ENCODE assay signal across 12 cellular contexts in genomic region chr15:90060797-90061196, GRCh38. TPM values are rescaled to one million over a fixed set of nuclear protein-coding genes. Genes with fewer than 3 reads are reported as not detected.
DNase-seq lines count a peak whose midpoint lies in the region; ATAC-seq, FAIRE-seq and TF ChIP-seq lines count a peak whose summit lies in the region.
"Had no signal": no experiment of that assay in that cellular context is flagged by ENCODE, and none has a peak within 500 bp of the region (broad histone marks: within the 10 kb centered on the region; RNA-seq: fewer than 3 reads in every experiment).

No MANE protein-coding gene starts in this region.

- H3K4me3 ChIP-seq in KMS-11 (IDR thresholded peaks at IDR 0.05; ENCODE audit: insufficient read depth, low read depth, low read length) (no peak overlapping the region), H1 (ENCODE audit: extremely low read depth in 1 of 4, insufficient read depth in 2 of 4, low read depth in 3 of 4, low read length in 4 of 4) (no peak overlapping the region), psoas muscle (no peak overlapping the region)

- DNase-seq in NCI-H2029 treated with DMSO at 0.1 percent for 48 hours (lab: John Stamatoyannopoulos, UW) (peak; percentile 2), NCI-H2029 (lab: John Stamatoyannopoulos, UW) (no peak), H1 (ENCODE audit: low read depth in 1 of 2, low spot score in 2 of 2) (no peak), psoas muscle (no peak), GF-D8 (lab: John Stamatoyannopoulos, UW) (no peak)
- DNase-seq in stimulated activated CD4-positive, alpha-beta T cell treated with anti-CD3 and anti-CD28 coated beads, Interleukin-2, amount 100 ng/mL, for 48 hours: no peak
- DNase-seq: activated T-cell treated with anti-CD3 and anti-CD28 coated beads, Interleukin-2, amount 50 U/mL, for 48 hours; brain microvascular endothelial cell; DND-41; NCI-H2227 treated with DMSO at 0.1 percent for 48 hours had no signal

- TF ChIP-seq RAD21 in H1 (IDR thresholded peaks at IDR 0.05 in 1 of 2, conservative IDR thresholded peaks at IDR 0.05 in 1 of 2; ENCODE audit: low read depth in 2 of 2, low read length in 2 of 2): no peak

- H3K9ac ChIP-seq in KMS-11 (no peak overlapping the region), H1 (replicated peaks in 1 of 4; ENCODE audit: extremely low read depth in 1 of 4, low read depth in 3 of 4, low read length in 3 of 4) (no peak overlapping the region)

- H3K4ac ChIP-seq in H1 (replicated peaks; ENCODE audit: insufficient read length, low read depth, low read length): no peak overlapping the region

- H3K4me2 ChIP-seq in KMS-11 (peak overlapping the region; percentile 17; the same call in 1 of the 2 replicates), H1 (ENCODE audit: insufficient read depth in 1 of 2, low read depth in 2 of 2, low read length in 2 of 2) (no peak overlapping the region)

- H3K79me2 ChIP-seq in KMS-11 (ENCODE audit: insufficient read depth, low read depth) (peaks cover 6% of the 10 kb centered on the region; the same call in 1 of the 2 replicates), H1 (ENCODE audit: control insufficient read depth in 1 of 2, insufficient read depth in 2 of 2, low read length in 2 of 2) (no peaks in the 10 kb centered on the region)

- H3K4me1 ChIP-seq in KMS-11 (ENCODE audit: low read depth, poor library complexity, severe bottlenecking): peaks cover 53% of the 10 kb centered on the region
- H3K4me1 ChIP-seq in H1 (replicated peaks in 1 of 4; ENCODE audit: control insufficient read depth in 3 of 4, insufficient read depth in 4 of 4, low read length in 3 of 4): peaks cover 8 to 55% (median 43%) of the 10 kb centered on the region in 4 experiments
- peaks cover 50% of the 10 kb centered on the region for H3K4me1 ChIP-seq in psoas muscle

- intact Hi-C loops in psoas muscle (cut with DNase I): no loop called here

- no peak for FAIRE-seq in H1 (lab: Jason Lieb, UNC)

- H2BK120ac ChIP-seq in H1 (replicated peaks; ENCODE audit: low read depth, low read length): peak overlapping the region; percentile 82

- H4K91ac ChIP-seq in H1 (replicated peaks; ENCODE audit: insufficient read length, low read length): peak overlapping the region; percentile 83

- H2BK5ac ChIP-seq in H1 (ENCODE audit: low read depth, low read length): 0 out of 2 replicates have a peak overlapping the region, but pooled peaks have one; percentile 76

- no peaks in the 10 kb centered on the region; a peak in 1 of 4 replicates for H3K9me3 ChIP-seq in H1 (ENCODE audit: insufficient read depth in 2 of 2, low read depth in 1 of 2, low read length in 1 of 2)
- H3K9me3 ChIP-seq in psoas muscle: no peaks in the 10 kb centered on the region

- H2AFZ ChIP-seq in KMS-11 (ENCODE audit: low read depth) (no peak overlapping the region), H1 (ENCODE audit: low read length) (no peak overlapping the region)

- H3K27ac ChIP-seq in KMS-11: peak overlapping the region; percentile 38; the same call in 1 of the 2 replicates
- H3K27ac ChIP-seq in H1 (ENCODE audit: low read depth, low read length): no peak overlapping the region
- H3K27ac ChIP-seq in psoas muscle: no peak overlapping the region
- H3K27ac ChIP-seq: brain microvascular endothelial cell had no signal

- no peak overlapping the region for H4K5ac ChIP-seq in H1 (ENCODE audit: insufficient read length, low read depth, low read length)

- H3K23me2 ChIP-seq in H1 (ENCODE audit: low read depth, low read length): no peaks in the 10 kb centered on the region

- H4K20me1 ChIP-seq in KMS-11 (ENCODE audit: insufficient read depth) (no peaks in the 10 kb centered on the region), H1 (replicated peaks in 1 of 2; ENCODE audit: control insufficient read depth in 1 of 2, insufficient read depth in 2 of 2, low read length in 2 of 2) (no peaks in the 10 kb centered on the region)

- H3K27me3 ChIP-seq in KMS-11 (ENCODE audit: insufficient read depth, low read depth) (no peaks in the 10 kb centered on the region), H1 (replicated peaks in 1 of 4; ENCODE audit: control insufficient read depth in 3 of 4, extremely low read depth in 1 of 4, insufficient read depth in 3 of 4, low read length in 3 of 4) (no peaks in the 10 kb centered on the region), psoas muscle (ENCODE audit: insufficient read depth in 3 of 3, low read length in 2 of 3) (no peaks in the 10 kb centered on the region)
- H3K27me3 ChIP-seq: brain microvascular endothelial cell had no signal

- ATAC-seq in psoas muscle (peak in 3 of 4 donors; percentile 28 to 56 (median 39)), HG03460 (IDR thresholded peaks at IDR 0.05; ENCODE audit: unreplicated experiment) (no peak)

- no peak overlapping the region for H3K23ac ChIP-seq in H1 (ENCODE audit: insufficient read length)

- peak overlapping the region; percentile 43; the same call in 1 of the 2 replicates for H2AK5ac ChIP-seq in H1 (ENCODE audit: low read depth, low read length)

- no peak overlapping the region for H3K56ac ChIP-seq in H1 (replicated peaks; ENCODE audit: insufficient read length, low read depth, low read length)

- WGBS in H1 (ENCODE audit: extremely low coverage in 1 of 2, insufficient coverage in 1 of 2, insufficient read length in 1 of 2, insufficient replicate concordance in 2 of 2, low coverage in 1 of 2, low lambda C conversion rate in 2 of 2, missing lambda C conversion rate in 1 of 2), 2 experiments: 89% methylated on average over 3 of the region's 3 CpGs; no CpG with 5 or more reads in 1 of the 2 experiments
- 50 to 78% (median 53%) methylated on average over 3 of the region's 3 CpGs for WGBS in psoas muscle, 3 donors

- TF ChIP-seq CTCF in KMS-11 (conservative IDR thresholded peaks at IDR 0.05; ENCODE audit: low read depth, low read length) (no peak), H1 (IDR thresholded peaks at IDR 0.05; ENCODE audit: control extremely low read depth in 1 of 3, insufficient read depth in 1 of 3, low read depth in 1 of 3, low read length in 3 of 3) (no peak), psoas muscle (IDR thresholded peaks at IDR 0.05) (no peak)

- no peak overlapping the region for H2BK15ac ChIP-seq in H1 (ENCODE audit: low read length)

- H2BK12ac ChIP-seq in H1 (ENCODE audit: low read depth, low read length): peak overlapping the region; percentile 98; the same call in 1 of the 2 replicates

- H2BK20ac ChIP-seq in H1 (ENCODE audit: low read length): peak overlapping the region; percentile 82; the same call in 1 of the 2 replicates

- CTCF ChIA-PET in H1 (lab: Charles Lee; ENCODE audit: partially characterized antibody): interaction anchor here (1.0 to 1.7 kb wide), 4 partner anchors 10 to 173 kb away, joined by 3 to 4 read pairs (median 4); no protein-coding TSS in a partner anchor

- peak overlapping the region; percentile 44; the same call in 1 of the 2 replicates for H3K18ac ChIP-seq in H1 (ENCODE audit: extremely low read depth, low read length)

- H3K36me3 ChIP-seq in KMS-11 (ENCODE audit: insufficient read depth): no peaks in the 10 kb centered on the region
- H3K36me3 ChIP-seq in H1 (ENCODE audit: control insufficient read depth in 2 of 4, insufficient read depth in 4 of 4, low read length in 3 of 4): no peaks in the 10 kb centered on the region
- H3K36me3 ChIP-seq in psoas muscle (ENCODE audit: insufficient read depth in 1 of 2, low read depth in 1 of 2): no peaks in the 10 kb centered on the region
- H3K36me3 ChIP-seq: brain microvascular endothelial cell had no signal

- H3K14ac ChIP-seq in H1 (ENCODE audit: insufficient read length): no peak overlapping the region

- H3K79me1 ChIP-seq in H1 (ENCODE audit: low read depth, low read length): peaks cover 8% of the 10 kb centered on the region; the same call in 1 of the 2 replicates

- POLR2A ChIA-PET in H1 (lab: Charles Lee; ENCODE audit: partially characterized antibody): interaction anchor here (1.0 to 4.8 kb wide), 3 partner anchors 11 to 167 kb away, joined by 3 to 29 read pairs (median 6); partner anchors contain the start of genes AP3S2 and ZNF710

- H4K8ac ChIP-seq in H1 (ENCODE audit: extremely low read depth, insufficient read depth, low read length): no peak overlapping the region

- TF ChIP-seq POLR2A in H1 (IDR thresholded peaks at IDR 0.05; ENCODE audit: control extremely low read depth in 1 of 2, low read depth in 2 of 2, low read length in 2 of 2): no peak

- no peak for TF ChIP-seq EP300 in H1 (IDR thresholded peaks at IDR 0.05; ENCODE audit: borderline replicate concordance in 1 of 2, low read depth in 2 of 2, low read length in 2 of 2)

TF ChIP-seq in H1, 55 proteins besides CTCF, POLR2A, EP300 and RAD21:
- no peak for TF ChIP-seq CBX8 (IDR thresholded peaks at IDR 0.05; ENCODE audit: borderline replicate concordance, low read depth, low read length)
- no peak for TF ChIP-seq TAF7 (optimal IDR thresholded peaks at IDR 0.05; ENCODE audit: borderline replicate concordance, low read depth, low read length)
- TF ChIP-seq POU5F1 (IDR thresholded peaks at IDR 0.05; ENCODE audit: low read depth, low read length): no peak
- no peak for TF ChIP-seq NRF1 (IDR thresholded peaks at IDR 0.05; ENCODE audit: low read depth, low read length)
- no peak for TF ChIP-seq SAP30 (IDR thresholded peaks at IDR 0.05; ENCODE audit: insufficient read depth, insufficient replicate concordance, low read length)
- TF ChIP-seq ASH2L (IDR thresholded peaks at IDR 0.05; ENCODE audit: low read length): no peak

RNA-seq across cellular contexts. Expression of gene IDH2, which starts 41.5 kb away (rescaled TPM):
- total RNA-seq in H1 (2021; fragmentation: NEBNext Ultra II Directional; extraction: Animal tissue kit (Norgen Biotek cat#: 25700)): 64.2 and 64.6 TPM in 2 replicates
- 79.7 and 84.6 TPM in 2 replicates for polyA plus RNA-seq in H1 (2011; rRNA removed)
- polyA plus RNA-seq in H1 (2011; cell fraction: cytosol; rRNA removed): 83.6 TPM
- 83.9 TPM for polyA plus RNA-seq in H1 (2011; cell fraction: nucleus; rRNA removed)
- polyA plus RNA-seq in H1 (2012, experiment 1 of 2): 57.0 to 99.4 TPM (median 81.5 TPM) in 4 replicates
- 63.6 TPM for polyA plus RNA-seq in H1 (2012, experiment 2 of 2)
- 43.8 TPM for polyA plus RNA-seq in H1 (2013, experiment 1 of 2)
- polyA plus RNA-seq in H1 (2013, experiment 2 of 2): 40.8 TPM
- polyA minus RNA-seq in H1 (2011; rRNA and poly(A)+ RNA removed): 67.3 and 74.7 TPM in 2 replicates
- 43.6 TPM for polyA minus RNA-seq in H1 (2011; cell fraction: cytosol; rRNA and poly(A)+ RNA removed)
- 18.6 TPM for polyA minus RNA-seq in H1 (2011; cell fraction: nucleus; rRNA and poly(A)+ RNA removed)
- 100 to 1,000 TPM; 513 to 926 (median 752) TPM for total RNA-seq in psoas muscle
- polyA plus RNA-seq in psoas muscle: 100 to 1,000 TPM; 365 to 759 (median 405) TPM

RNA-seq across cellular contexts. Expression of gene ZNF710, which starts 59.7 kb away (rescaled TPM):
- total RNA-seq in H1 (2021; fragmentation: NEBNext Ultra II Directional; extraction: Animal tissue kit (Norgen Biotek cat#: 25700)): 24.0 and 26.2 TPM in 2 replicates
- polyA plus RNA-seq in H1 (2011; rRNA removed) (10.5 and 14.4 TPM in 2 replicates), psoas muscle (1 to 10 TPM; 1.3 to 4.5 (median 1.9) TPM)
- 6.5 TPM for polyA plus RNA-seq in H1 (2011; cell fraction: cytosol; rRNA removed)
- 10.5 TPM for polyA plus RNA-seq in H1 (2011; cell fraction: nucleus; rRNA removed)
- 11.0 to 19.6 TPM (median 12.4 TPM) in 4 replicates for polyA plus RNA-seq in H1 (2012, experiment 1 of 2)
- 9.9 TPM for polyA plus RNA-seq in H1 (2012, experiment 2 of 2)
- polyA plus RNA-seq in H1 (2013, experiment 1 of 2): 23.2 TPM
- polyA plus RNA-seq in H1 (2013, experiment 2 of 2): 23.2 TPM
- polyA minus RNA-seq in H1 (2011; rRNA and poly(A)+ RNA removed): 6.9 and 11.7 TPM in 2 replicates
- polyA minus RNA-seq in H1 (2011; cell fraction: cytosol; rRNA and poly(A)+ RNA removed): 15.3 TPM
- 7.6 TPM for polyA minus RNA-seq in H1 (2011; cell fraction: nucleus; rRNA and poly(A)+ RNA removed)
- 1 to 10 TPM; 3.1 to 8.1 (median 5.6) TPM for total RNA-seq in psoas muscle
